In the genomic region with DNA sequence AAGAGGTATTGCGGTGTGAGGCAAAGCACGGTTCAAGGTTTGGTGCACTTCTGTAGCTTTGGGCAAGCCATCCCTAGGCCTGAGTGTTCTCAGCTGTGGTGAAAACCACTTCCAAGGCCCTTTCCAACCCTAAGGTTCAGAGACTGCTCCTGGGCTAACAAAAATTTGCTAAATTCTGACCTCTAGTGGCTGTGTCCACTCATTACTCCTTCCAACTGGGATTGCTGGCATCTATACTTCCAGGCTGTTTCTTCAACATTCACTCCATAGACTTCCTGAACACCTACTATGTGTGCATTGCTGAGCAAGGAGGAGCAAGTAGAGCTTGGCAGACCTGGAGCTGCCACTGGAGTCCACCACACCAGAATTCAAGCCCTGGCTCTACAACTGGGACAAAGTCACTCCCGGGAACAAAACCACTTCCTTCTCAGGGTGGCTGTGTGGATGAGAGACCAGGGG, we compare ENCODE assay signal across 1 cellular context.
TF ChIP-seq lines count a peak whose summit lies in the region.

No MANE protein-coding gene starts in this region.

TF ChIP-seq in HepG2, 621 proteins besides CTCF, POLR2A, EP300 and RAD21 (continued from another document):
- TF ChIP-seq, protein P1, sequence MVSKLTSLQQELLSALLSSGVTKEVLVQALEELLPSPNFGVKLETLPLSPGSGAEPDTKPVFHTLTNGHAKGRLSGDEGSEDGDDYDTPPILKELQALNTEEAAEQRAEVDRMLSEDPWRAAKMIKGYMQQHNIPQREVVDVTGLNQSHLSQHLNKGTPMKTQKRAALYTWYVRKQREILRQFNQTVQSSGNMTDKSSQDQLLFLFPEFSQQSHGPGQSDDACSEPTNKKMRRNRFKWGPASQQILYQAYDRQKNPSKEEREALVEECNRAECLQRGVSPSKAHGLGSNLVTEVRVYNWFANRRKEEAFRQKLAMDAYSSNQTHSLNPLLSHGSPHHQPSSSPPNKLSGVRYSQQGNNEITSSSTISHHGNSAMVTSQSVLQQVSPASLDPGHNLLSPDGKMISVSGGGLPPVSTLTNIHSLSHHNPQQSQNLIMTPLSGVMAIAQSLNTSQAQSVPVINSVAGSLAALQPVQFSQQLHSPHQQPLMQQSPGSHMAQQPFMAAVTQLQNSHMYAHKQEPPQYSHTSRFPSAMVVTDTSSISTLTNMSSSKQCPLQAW (CRISPR knock-in tag; IDR thresholded peaks at IDR 0.05) = 0 out of 2 replicates have a peak, but pooled peaks have one; percentile 53
- TF ChIP-seq ZKSCAN1 (IDR thresholded peaks at IDR 0.05; ENCODE audit: low read length) (peak; percentile 89), MXD4 (CRISPR knock-in tag; IDR thresholded peaks at IDR 0.05) (0 out of 2 replicates have a peak, but pooled peaks have one; percentile 50), ZNF431 (CRISPR knock-in tag; IDR thresholded peaks at IDR 0.05; ENCODE audit: borderline replicate concordance, low read depth) (no peak), MIER2 (CRISPR knock-in tag; IDR thresholded peaks at IDR 0.05) (peak; percentile 34; the same call in 1 of the 2 replicates), MATR3 (CRISPR knock-in tag; IDR thresholded peaks at IDR 0.05) (no peak), XRCC5 (optimal IDR thresholded peaks at IDR 0.05; ENCODE audit: low read length) (peak; percentile 33), SP140L (CRISPR knock-in tag; IDR thresholded peaks at IDR 0.05; ENCODE audit: borderline replicate concordance) (no peak)
